In genomic region chr10:99341860-99342517, GRCh38 we compare ENCODE assay signal across 13 cellular contexts. TPM values are rescaled to one million over a fixed set of nuclear protein-coding genes. Genes with fewer than 3 reads are reported as not detected.
DNase-seq lines count a peak whose midpoint lies in the region; FAIRE-seq and TF ChIP-seq lines count a peak whose summit lies in the region.
"Had no signal": no experiment of that assay in that cellular context is flagged by ENCODE, and none has a peak within 500 bp of the region (broad histone marks: within the 10 kb centered on the region; RNA-seq: fewer than 3 reads in every experiment).

No MANE protein-coding gene starts in this region.

- H3K4me3 Mint-ChIP-seq in astrocyte (ENCODE audit: unreplicated experiment) = no peak overlapping the region
- no peak overlapping the region for H3K4me3 Mint-ChIP-seq in endodermal cell

- no peaks in the 10 kb centered on the region for H3K27me3 Mint-ChIP-seq in astrocyte (ENCODE audit: low read depth, unreplicated experiment)
- H3K27me3 Mint-ChIP-seq in endodermal cell (ENCODE audit: insufficient read depth) = no peaks in the 10 kb centered on the region

- H3K27ac ChIP-seq in astrocyte (ENCODE audit: low read depth, low read length) (no peak overlapping the region), endodermal cell (ENCODE audit: low read depth, low read length) (no peak overlapping the region)
- H3K27ac ChIP-seq: hepatocyte had no signal

- H2AFZ ChIP-seq in astrocyte (ENCODE audit: low read depth, low read length) = no peak overlapping the region
- H2AFZ ChIP-seq: hepatocyte had no signal

- H3K36me3 Mint-ChIP-seq in astrocyte (ENCODE audit: low read depth, unreplicated experiment) (peaks cover 1% of the 10 kb centered on the region), endodermal cell (ENCODE audit: low read depth) (peaks cover 9% of the 10 kb centered on the region)

- H4K20me1 ChIP-seq in astrocyte (ENCODE audit: insufficient read depth, low read length) = no peaks in the 10 kb centered on the region

- H3K79me2 ChIP-seq in astrocyte (ENCODE audit: insufficient read depth, low read length) = no peaks in the 10 kb centered on the region
- H3K79me2 ChIP-seq: hepatocyte had no signal

- H3K27ac Mint-ChIP-seq in astrocyte (ENCODE audit: unreplicated experiment) (peak overlapping the region; percentile 34), endodermal cell (no peak overlapping the region)

- H3K9me3 ChIP-seq in astrocyte (ENCODE audit: insufficient read depth, low read depth, low read length) (no peaks in the 10 kb centered on the region), endodermal cell (ENCODE audit: control insufficient read depth, low read length) (peaks cover 12% of the 10 kb centered on the region)

- H3K9ac ChIP-seq in astrocyte (ENCODE audit: low read length) (no peak overlapping the region), endodermal cell (ENCODE audit: extremely low read depth, low read length, poor library complexity, severe bottlenecking) (no peak overlapping the region)

- H3K4me1 ChIP-seq in astrocyte (ENCODE audit: insufficient read depth, low read length) (peaks cover 7% of the 10 kb centered on the region), endodermal cell (ENCODE audit: control insufficient read depth, insufficient read depth, low read length) (peaks cover 9% of the 10 kb centered on the region)

- H3K4me2 ChIP-seq in astrocyte (ENCODE audit: low read length) = no peak overlapping the region
- H3K4me2 ChIP-seq: hepatocyte had no signal

- H3K27me3 ChIP-seq in astrocyte (ENCODE audit: insufficient read depth, low read length) (no peaks in the 10 kb centered on the region), endodermal cell (ENCODE audit: control insufficient read depth, insufficient read depth, low read length, poor library complexity, severe bottlenecking) (no peaks in the 10 kb centered on the region)
- H3K27me3 ChIP-seq: hepatocyte had no signal

- H3K9me3 Mint-ChIP-seq in astrocyte (ENCODE audit: unreplicated experiment) (no peaks in the 10 kb centered on the region), endodermal cell (peaks cover 9% of the 10 kb centered on the region)

- no peaks in the 10 kb centered on the region for H3K36me3 ChIP-seq in astrocyte (ENCODE audit: insufficient read depth, low read length)
- H3K36me3 ChIP-seq in endodermal cell (ENCODE audit: control insufficient read depth, insufficient read depth, low read length) = peaks cover 20% of the 10 kb centered on the region

- 77 to 89% methylated on average over 2 of the region's 3 CpGs for whole genome bisulfite sequencing in endodermal cell (ENCODE audit: insufficient coverage in 1 of 2, insufficient read length in 1 of 2), 2 experiments

- FAIRE-seq in astrocyte (lab: Jason Lieb, UNC) = no peak

- TF ChIP-seq CTCF in astrocyte (IDR thresholded peaks at IDR 0.05; ENCODE audit: insufficient read depth, low read depth, low read length) (no peak), endodermal cell (conservative IDR thresholded peaks at IDR 0.05) (no peak)

- H3K4me1 Mint-ChIP-seq in astrocyte (ENCODE audit: low read depth, unreplicated experiment) = peaks cover 31% of the 10 kb centered on the region
- H3K4me1 Mint-ChIP-seq in endodermal cell = peaks cover 29% of the 10 kb centered on the region

- H3K4me3 ChIP-seq in astrocyte (ENCODE audit: insufficient read depth, low read depth, low read length) (no peak overlapping the region), endodermal cell (ENCODE audit: low read length) (no peak overlapping the region)
- H3K4me3 ChIP-seq: hepatocyte had no signal

- DNase-seq in AG08395 (ENCODE audit: low spot score) = peak; percentile 80
- DNase-seq in H4 (ENCODE audit: low spot score) = peak; percentile 24
- DNase-seq in astrocyte (ENCODE audit: low read depth) = peak; percentile 49
- peak; percentile 34 for DNase-seq in left kidney (ENCODE audit: low read depth, low spot score)
- DNase-seq in NCI-H82 (lab: John Stamatoyannopoulos, UW) = no peak
- DNase-seq in cortex of kidney (lab: John Stamatoyannopoulos, UW) = no peak
- DNase-seq in endodermal cell = no peak
- no peak for DNase-seq in HUDEP-2 (lab: John Stamatoyannopoulos, UW; ENCODE audit: unreplicated experiment in 76 of 76)
- DNase-seq: activated CD4-positive, alpha-beta T cell treated with anti-CD3 and anti-CD28 coated beads, Interleukin-2, amount 50 U/mL, for 1 hour; activated gamma-delta T cell treated with Interleukin-2 at 50 U/mL for 16 hours; NCI-H1436 treated with DMSO at 0.1 percent for 48 hours; NK-92 treated with Interleukin-12 subunit alpha and Interleukin-12 subunit beta, amount 100 ng/mL, for 24 hours had no signal

RNA-seq across cellular contexts. Expression of gene CNNM1, which starts 12.8 kb away (rescaled TPM):
- total RNA-seq in H4 (2014; rRNA removed; shearing (Covaris generic)) = not detected in 2 replicates
- total RNA-seq in astrocyte (2.0 and 2.5 TPM in 2 replicates), endodermal cell (1 to 10 TPM; 2.8 to 3.8 TPM)
- 1.5 TPM for polyA plus RNA-seq in endodermal cell (2013, experiment 1 of 2)
- 1.4 TPM for polyA plus RNA-seq in endodermal cell (2013, experiment 2 of 2)

Comparison
In these comparisons a context has a peak if more than half of its experiments do, and no peak if none do; other contexts are left out.
1. DNase-seq: peak in AG08395 (single experiment), H4 (single experiment), astrocyte (single experiment) and left kidney (single experiment); none in NCI-H82 (single experiment), cortex of kidney (single experiment), endodermal cell (single experiment) and HUDEP-2 (0 of 76).